27 cellular contexts compared by ENCODE assay signal in genomic region chr6:163768905-163769304, GRCh38.
"Had no signal": no experiment of that assay in that cellular context is flagged by ENCODE, and none has a peak within 500 bp of the region (broad histone marks: within the 10 kb centered on the region; RNA-seq: fewer than 3 reads in every experiment).

No MANE protein-coding gene starts in this region.

- H3K79me2 ChIP-seq: hepatocyte had no signal

- FAIRE-seq: endothelial cell of umbilical vein had no signal

- H3K36me3 ChIP-seq: esophagus muscularis mucosa, esophagus squamous epithelium, gastrocnemius medialis, gastroesophageal sphincter, heart left ventricle, heart right ventricle had no signal

- H3K4me2 ChIP-seq: hepatocyte had no signal

- H3K4me3 Mint-ChIP-seq: dendritic cell treated with granulocyte-macrophage colony-stimulating factor and Interleukin-4, amounts not matched to agents 40 ng/mL and 50 ng/mL, for 4 days; effector memory CD8-positive, alpha-beta T cell; endodermal cell had no signal

- H3K27ac ChIP-seq: coronary artery, dorsolateral prefrontal cortex, epithelial cell of prostate, esophagus muscularis mucosa, esophagus squamous epithelium, foreskin keratinocyte, gastrocnemius medialis, gastroesophageal sphincter, heart left ventricle, heart right ventricle, hepatocyte had no signal

- H3K9me3 Mint-ChIP-seq: effector memory CD8-positive, alpha-beta T cell; endodermal cell had no signal

- DNase-seq: cortex of kidney; dermis blood vessel endothelial cell; dorsolateral prefrontal cortex; effector CD4-positive, alpha-beta T cell; effector CD8-positive, alpha-beta T cell; effector memory CD4-positive, alpha-beta T cell; effector memory CD8-positive, alpha-beta T cell; endodermal cell; erythroblast; esophagus squamous epithelium; foreskin fibroblast; foreskin keratinocyte; foreskin melanocyte; gastrocnemius medialis; glutamatergic neuron; head of caudate nucleus; heart left ventricle; heart right ventricle; hippocampal formation had no signal

- H3K4me3 ChIP-seq: coronary artery, dorsolateral prefrontal cortex, esophagus muscularis mucosa, esophagus squamous epithelium, gastrocnemius medialis, gastroesophageal sphincter, heart left ventricle, heart right ventricle, hepatocyte had no signal

- ATAC-seq: effector memory CD8-positive, alpha-beta T cell; esophagus mucosa; foreskin keratinocyte; gastrocnemius medialis; gastroesophageal sphincter; heart left ventricle; heart right ventricle had no signal

- H3K27me3 ChIP-seq: dorsolateral prefrontal cortex, esophagus muscularis mucosa, esophagus squamous epithelium, foreskin keratinocyte, gastrocnemius medialis, gastroesophageal sphincter, heart left ventricle, heart right ventricle, hepatocyte had no signal

- H3K9me3 ChIP-seq: esophagus muscularis mucosa, esophagus squamous epithelium, gastrocnemius medialis, gastroesophageal sphincter, heart left ventricle, heart right ventricle had no signal

- H3K4me1 ChIP-seq: foreskin keratinocyte had no signal

- H2AFZ ChIP-seq: hepatocyte had no signal

- H3K27ac Mint-ChIP-seq: dendritic cell treated with granulocyte-macrophage colony-stimulating factor and Interleukin-4, amounts not matched to agents 40 ng/mL and 50 ng/mL, for 4 days; effector memory CD8-positive, alpha-beta T cell; endodermal cell had no signal
